1 cellular context compared by ENCODE assay signal in genomic region chr7:957418-958220, GRCh38.
A peak's percentile ranks its signal among the peaks of the same experiment; 100 is the strongest.
TF ChIP-seq lines count a peak whose summit lies in the region.

No MANE protein-coding gene starts in this region.

TF ChIP-seq in HepG2, 621 proteins besides CTCF, POLR2A, EP300 and RAD21 (continued from another document and continues in another):
- no peak for TF ChIP-seq HNF1A (IDR thresholded peaks at IDR 0.05; ENCODE audit: low read depth)
- 0 out of 2 replicates have a peak, but pooled peaks have one; percentile 38 for TF ChIP-seq HNF1A (CRISPR knock-in tag; IDR thresholded peaks at IDR 0.05; ENCODE audit: borderline replicate concordance)
- peak; percentile 90 for TF ChIP-seq ZNF350 (CRISPR knock-in tag; IDR thresholded peaks at IDR 0.05; ENCODE audit: borderline replicate concordance, low read depth)
- TF ChIP-seq ZNF619 (CRISPR knock-in tag; IDR thresholded peaks at IDR 0.05): peak; percentile 97
- peak; percentile 93 for TF ChIP-seq ARNTL (CRISPR knock-in tag; IDR thresholded peaks at IDR 0.05)
- no peak for TF ChIP-seq DBP (CRISPR knock-in tag; IDR thresholded peaks at IDR 0.05; ENCODE audit: not compliant biosample characterization)
- TF ChIP-seq ZNF558 (CRISPR knock-in tag; IDR thresholded peaks at IDR 0.05; ENCODE audit: borderline replicate concordance): peak; percentile 93; the same call in 1 of the 2 replicates
- TF ChIP-seq NFKBIZ (CRISPR knock-in tag; IDR thresholded peaks at IDR 0.05): peak; percentile 87
- TF ChIP-seq NFYC (CRISPR knock-in tag; IDR thresholded peaks at IDR 0.05): peak; percentile 55
- no peak for TF ChIP-seq GTF2F1 (IDR thresholded peaks at IDR 0.05; ENCODE audit: low read length)
- no peak for TF ChIP-seq ZNF577 (CRISPR knock-in tag; IDR thresholded peaks at IDR 0.05; ENCODE audit: borderline replicate concordance, low read depth)
- peak; percentile 43; the same call in 1 of the 2 replicates for TF ChIP-seq ZNF839 (CRISPR knock-in tag; IDR thresholded peaks at IDR 0.05; ENCODE audit: borderline replicate concordance)
- peak; percentile 45 for TF ChIP-seq HNF4A (CRISPR knock-in tag; IDR thresholded peaks at IDR 0.05)
- peak; percentile 97 for TF ChIP-seq ZNF430 (CRISPR knock-in tag; IDR thresholded peaks at IDR 0.05)
- TF ChIP-seq, protein P1, sequence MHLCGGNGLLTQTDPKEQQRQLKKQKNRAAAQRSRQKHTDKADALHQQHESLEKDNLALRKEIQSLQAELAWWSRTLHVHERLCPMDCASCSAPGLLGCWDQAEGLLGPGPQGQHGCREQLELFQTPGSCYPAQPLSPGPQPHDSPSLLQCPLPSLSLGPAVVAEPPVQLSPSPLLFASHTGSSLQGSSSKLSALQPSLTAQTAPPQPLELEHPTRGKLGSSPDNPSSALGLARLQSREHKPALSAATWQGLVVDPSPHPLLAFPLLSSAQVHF (CRISPR knock-in tag; IDR thresholded peaks at IDR 0.05): no peak
- peak; percentile 94; the same call in 1 of the 2 replicates for TF ChIP-seq ZNF547 (CRISPR knock-in tag; IDR thresholded peaks at IDR 0.05)
- no peak for TF ChIP-seq NR2F1 (CRISPR knock-in tag; IDR thresholded peaks at IDR 0.05)
- peak; percentile 87 for TF ChIP-seq ELF1 (CRISPR knock-in tag; IDR thresholded peaks at IDR 0.05)
- peak; percentile 79 for TF ChIP-seq NRL (CRISPR knock-in tag; IDR thresholded peaks at IDR 0.05; ENCODE audit: borderline replicate concordance)
- TF ChIP-seq ZNF788 (CRISPR knock-in tag; IDR thresholded peaks at IDR 0.05; ENCODE audit: borderline replicate concordance): peak; percentile 87; the same call in 1 of the 2 replicates
- no peak for TF ChIP-seq GMEB2 (CRISPR knock-in tag; IDR thresholded peaks at IDR 0.05; ENCODE audit: low read depth)
- TF ChIP-seq, protein P2, sequence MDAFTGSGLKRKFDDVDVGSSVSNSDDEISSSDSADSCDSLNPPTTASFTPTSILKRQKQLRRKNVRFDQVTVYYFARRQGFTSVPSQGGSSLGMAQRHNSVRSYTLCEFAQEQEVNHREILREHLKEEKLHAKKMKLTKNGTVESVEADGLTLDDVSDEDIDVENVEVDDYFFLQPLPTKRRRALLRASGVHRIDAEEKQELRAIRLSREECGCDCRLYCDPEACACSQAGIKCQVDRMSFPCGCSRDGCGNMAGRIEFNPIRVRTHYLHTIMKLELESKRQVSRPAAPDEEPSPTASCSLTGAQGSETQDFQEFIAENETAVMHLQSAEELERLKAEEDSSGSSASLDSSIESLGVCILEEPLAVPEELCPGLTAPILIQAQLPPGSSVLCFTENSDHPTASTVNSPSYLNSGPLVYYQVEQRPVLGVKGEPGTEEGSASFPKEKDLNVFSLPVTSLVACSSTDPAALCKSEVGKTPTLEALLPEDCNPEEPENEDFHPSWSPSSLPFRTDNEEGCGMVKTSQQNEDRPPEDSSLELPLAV (CRISPR knock-in tag; conservative IDR thresholded peaks at IDR 0.05; ENCODE audit: low read depth): no peak
- TF ChIP-seq, protein P3, sequence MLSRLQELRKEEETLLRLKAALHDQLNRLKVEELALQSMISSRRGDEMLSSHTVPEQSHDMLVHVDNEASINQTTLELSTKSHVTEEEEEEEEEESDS (CRISPR knock-in tag; IDR thresholded peaks at IDR 0.05; ENCODE audit: borderline replicate concordance): peak; percentile 86; the same call in 1 of the 2 replicates
- peak; percentile 89 for TF ChIP-seq ZNF749 (CRISPR knock-in tag; IDR thresholded peaks at IDR 0.05; ENCODE audit: borderline replicate concordance)
- peak; percentile 83; the same call in 1 of the 2 replicates for TF ChIP-seq NFAT5 (CRISPR knock-in tag; IDR thresholded peaks at IDR 0.05)
- TF ChIP-seq TEAD2 (CRISPR knock-in tag; IDR thresholded peaks at IDR 0.05): peak; percentile 60; the same call in 1 of the 2 replicates
- TF ChIP-seq ZNF253 (CRISPR knock-in tag; IDR thresholded peaks at IDR 0.05; ENCODE audit: borderline replicate concordance): 0 out of 2 replicates have a peak, but pooled peaks have one; percentile 51
- no peak for TF ChIP-seq MYNN (CRISPR knock-in tag; IDR thresholded peaks at IDR 0.05; ENCODE audit: low read depth)
- TF ChIP-seq ARNT (IDR thresholded peaks at IDR 0.05): no peak
- TF ChIP-seq, protein P4, sequence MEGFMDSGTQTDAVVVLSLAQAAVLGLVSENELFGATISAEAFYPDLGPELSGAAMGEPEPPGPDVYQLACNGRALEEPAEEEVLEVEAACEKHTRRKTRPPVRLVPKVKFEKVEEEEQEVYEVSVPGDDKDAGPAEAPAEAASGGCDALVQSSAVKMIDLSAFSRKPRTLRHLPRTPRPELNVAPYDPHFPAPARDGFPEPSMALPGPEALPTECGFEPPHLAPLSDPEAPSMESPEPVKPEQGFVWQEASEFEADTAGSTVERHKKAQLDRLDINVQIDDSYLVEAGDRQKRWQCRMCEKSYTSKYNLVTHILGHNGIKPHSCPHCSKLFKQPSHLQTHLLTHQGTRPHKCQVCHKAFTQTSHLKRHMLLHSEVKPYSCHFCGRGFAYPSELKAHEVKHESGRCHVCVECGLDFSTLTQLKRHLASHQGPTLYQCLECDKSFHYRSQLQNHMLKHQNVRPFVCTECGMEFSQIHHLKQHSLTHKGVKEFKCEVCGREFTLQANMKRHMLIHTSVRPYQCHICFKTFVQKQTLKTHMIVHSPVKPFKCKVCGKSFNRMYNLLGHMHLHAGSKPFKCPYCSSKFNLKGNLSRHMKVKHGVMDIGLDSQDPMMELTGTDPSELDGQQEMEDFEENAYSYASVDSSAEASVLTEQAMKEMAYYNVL (CRISPR knock-in tag; IDR thresholded peaks at IDR 0.05; ENCODE audit: borderline replicate concordance): no peak; the same call in 1 of the 2 replicates
- peak; percentile 63; the same call in 1 of the 2 replicates for TF ChIP-seq ZNF776 (CRISPR knock-in tag; IDR thresholded peaks at IDR 0.05)
- 0 out of 2 replicates have a peak, but pooled peaks have one; percentile 72 for TF ChIP-seq ZFYVE20 (CRISPR knock-in tag; IDR thresholded peaks at IDR 0.05; ENCODE audit: borderline replicate concordance, low read depth)
- TF ChIP-seq MED1 (CRISPR knock-in tag; IDR thresholded peaks at IDR 0.05): peak; percentile 74
- peak; percentile 82; the same call in 1 of the 2 replicates for TF ChIP-seq ZNF337 (CRISPR knock-in tag; IDR thresholded peaks at IDR 0.05; ENCODE audit: borderline replicate concordance, low read depth)
- peak; percentile 5 for TF ChIP-seq FOSL2 (CRISPR knock-in tag; IDR thresholded peaks at IDR 0.05)
- TF ChIP-seq THAP8 (CRISPR knock-in tag; IDR thresholded peaks at IDR 0.05; ENCODE audit: borderline replicate concordance): peak; percentile 88; the same call in 1 of the 2 replicates
- TF ChIP-seq ZNF264 (CRISPR knock-in tag; IDR thresholded peaks at IDR 0.05): peak; percentile 72
- TF ChIP-seq, protein P5, sequence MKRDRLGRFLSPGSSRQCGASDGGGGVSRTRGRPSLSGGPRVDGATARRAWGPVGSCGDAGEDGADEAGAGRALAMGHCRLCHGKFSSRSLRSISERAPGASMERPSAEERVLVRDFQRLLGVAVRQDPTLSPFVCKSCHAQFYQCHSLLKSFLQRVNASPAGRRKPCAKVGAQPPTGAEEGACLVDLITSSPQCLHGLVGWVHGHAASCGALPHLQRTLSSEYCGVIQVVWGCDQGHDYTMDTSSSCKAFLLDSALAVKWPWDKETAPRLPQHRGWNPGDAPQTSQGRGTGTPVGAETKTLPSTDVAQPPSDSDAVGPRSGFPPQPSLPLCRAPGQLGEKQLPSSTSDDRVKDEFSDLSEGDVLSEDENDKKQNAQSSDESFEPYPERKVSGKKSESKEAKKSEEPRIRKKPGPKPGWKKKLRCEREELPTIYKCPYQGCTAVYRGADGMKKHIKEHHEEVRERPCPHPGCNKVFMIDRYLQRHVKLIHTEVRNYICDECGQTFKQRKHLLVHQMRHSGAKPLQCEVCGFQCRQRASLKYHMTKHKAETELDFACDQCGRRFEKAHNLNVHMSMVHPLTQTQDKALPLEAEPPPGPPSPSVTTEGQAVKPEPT (CRISPR knock-in tag; IDR thresholded peaks at IDR 0.05; ENCODE audit: low read depth): peak; percentile 6
